Comparison of ENCODE assay signal across 8 cellular contexts in the genomic region with DNA sequence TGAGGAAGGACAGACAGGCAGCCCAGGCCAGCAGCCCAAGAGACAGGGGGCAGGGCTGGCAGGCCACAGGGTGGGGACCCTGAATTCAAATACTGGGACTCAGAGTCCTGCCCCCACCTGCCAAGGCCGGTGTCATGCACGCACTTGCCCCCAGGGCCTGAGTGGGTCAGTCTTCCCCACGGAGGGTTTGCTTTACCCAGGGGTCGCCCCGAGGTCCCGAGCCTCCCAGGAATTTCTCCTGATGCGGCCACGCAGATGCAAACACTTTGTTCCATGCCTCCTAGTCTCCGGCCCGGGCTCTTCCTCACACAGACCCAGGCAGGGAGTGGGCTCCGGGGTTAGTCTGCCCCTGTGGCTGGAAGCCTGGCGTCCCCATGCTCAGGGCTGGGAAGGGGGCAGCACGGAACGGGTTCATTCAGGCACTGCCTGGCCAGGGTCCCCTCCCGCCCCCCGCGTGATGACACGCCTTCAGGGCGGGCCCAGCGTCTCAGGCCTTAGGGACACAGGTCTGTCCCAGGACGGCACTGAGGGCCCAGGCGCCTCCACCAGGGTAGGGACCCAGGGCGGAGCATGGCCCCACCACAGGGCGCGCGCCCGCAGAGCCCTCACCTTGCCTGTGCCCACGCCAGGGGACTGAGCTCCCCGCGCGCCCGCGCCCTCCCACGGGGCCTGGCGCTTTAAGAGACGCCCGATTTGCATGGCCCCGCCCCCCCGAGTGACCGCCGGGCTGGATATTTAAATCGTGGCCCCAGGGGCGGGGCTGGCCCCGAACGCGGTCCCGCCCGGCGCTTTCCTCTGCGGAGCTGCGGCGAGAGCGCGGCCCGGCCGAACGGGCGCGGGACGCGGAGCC.
DNase-seq lines count a peak whose midpoint lies in the region; TF ChIP-seq lines count a peak whose summit lies in the region.

Gene SNED1, plus strand, starts transcription at position 763 of the 850 bp plus-strand sequence. CDS start 220 bp downstream, outside the sequence.

- no peak for TF ChIP-seq CTCF in GM20000 (IDR thresholded peaks at IDR 0.05; ENCODE audit: extremely low read depth, missing control alignments)
- no peak for TF ChIP-seq CTCF in epithelial cell of esophagus (IDR thresholded peaks at IDR 0.05; ENCODE audit: insufficient read depth, low read depth, low read length, missing control alignments)

- peak within 1 kb of the TSS; percentile 25 for H3K4me3 ChIP-seq in epithelial cell of esophagus (ENCODE audit: low read length)

- DNase-seq in GM20000 (ENCODE audit: low spot score): peak; percentile 82
- peak; percentile 66 for DNase-seq in NCI-H510A treated with DMSO at 0.1 percent for 48 hours (lab: John Stamatoyannopoulos, UW)
- DNase-seq in activated T-cell treated with anti-CD3 and anti-CD28 coated beads for 24 hours (ENCODE audit: low read depth): peak; percentile 37
- peak; percentile 73 for DNase-seq in epithelial cell of esophagus (ENCODE audit: low read depth)
- peak; percentile 35 for DNase-seq in midbrain (lab: John Stamatoyannopoulos, UW)
- peak; percentile 23 to 50 for DNase-seq in stimulated activated CD8-positive, alpha-beta memory T cell treated with anti-CD3 and anti-CD28 coated beads, Interleukin-7, amount 100 ng/mL, for 1 hour (ENCODE audit: low read depth in 2 of 2)
- no peak for DNase-seq in pons (ENCODE audit: low spot score)
- no peak for DNase-seq in GM19240 (ENCODE audit: insufficient read length, low spot score)

Comparison
In these comparisons a context has a peak if more than half of its experiments do, and no peak if none do; other contexts are left out.
1. DNase-seq: peak in GM20000 (single experiment), NCI-H510A treated with DMSO at 0.1 percent for 48 hours (single experiment), activated T-cell treated with anti-CD3 and anti-CD28 coated beads for 24 hours (single experiment), epithelial cell of esophagus (single experiment), midbrain (single experiment) and stimulated activated CD8-positive, alpha-beta memory T cell treated with anti-CD3 and anti-CD28 coated beads, Interleukin-7, amount 100 ng/mL, for 1 hour (2 of 2); none in pons (single experiment) and GM19240 (single experiment).